ENCODE assay signal across 4 cellular contexts in genomic region chr11:1244557-1244956, GRCh38. TPM values are rescaled to one million over a fixed set of nuclear protein-coding genes. Genes with fewer than 3 reads are reported as not detected.
"Had no signal": no experiment of that assay in that cellular context is flagged by ENCODE, and none has a peak within 500 bp of the region (broad histone marks: within the 10 kb centered on the region; RNA-seq: fewer than 3 reads in every experiment).

No MANE protein-coding gene starts in this region.

RNA-seq across cellular contexts. Expression of gene MUC5B, which starts 21.7 kb away (rescaled TPM):
- total RNA-seq: Right ventricle myocardium superior, RPMI7951, SJCRH30, SJSA1 had no signal
